Comparison of ENCODE assay signal across 14 cellular contexts in genomic region chr12:1466481-1467260, GRCh38.
"Had no signal": no experiment of that assay in that cellular context is flagged by ENCODE, and none has a peak within 500 bp of the region (broad histone marks: within the 10 kb centered on the region; RNA-seq: fewer than 3 reads in every experiment).

No MANE protein-coding gene starts in this region.

- H3K4me1 ChIP-seq: colonic mucosa had no signal

- H3K9me3 ChIP-seq: colonic mucosa, heart left ventricle, testis, tibial nerve had no signal

- H3K4me3 ChIP-seq: colonic mucosa, heart left ventricle, smooth muscle cell, testis, tibial nerve had no signal

- H3K27ac ChIP-seq: colonic mucosa, heart left ventricle, testis, tibial nerve had no signal

- H3K4me2 ChIP-seq: smooth muscle cell had no signal

- H3K27me3 ChIP-seq: colonic mucosa, heart left ventricle, testis, tibial nerve had no signal

- DNase-seq: colonic mucosa; effector CD4-positive, alpha-beta T cell; foreskin melanocyte; heart left ventricle; hippocampal formation; left colon; mesendoderm; naive B cell; right cardiac atrium; stimulated activated CD4-positive, alpha-beta T cell treated with anti-CD3 and anti-CD28 coated beads, Interleukin-2, amount 100 ng/mL, for 48 hours; stimulated activated CD8-positive, alpha-beta memory T cell treated with anti-CD3 and anti-CD28 coated beads, Interleukin-4, amount 100 ng/mL, for 48 hours; testis had no signal

- H3K36me3 ChIP-seq: colonic mucosa had no signal
